ENCODE assay signal across 8 cellular contexts in the genomic region with DNA sequence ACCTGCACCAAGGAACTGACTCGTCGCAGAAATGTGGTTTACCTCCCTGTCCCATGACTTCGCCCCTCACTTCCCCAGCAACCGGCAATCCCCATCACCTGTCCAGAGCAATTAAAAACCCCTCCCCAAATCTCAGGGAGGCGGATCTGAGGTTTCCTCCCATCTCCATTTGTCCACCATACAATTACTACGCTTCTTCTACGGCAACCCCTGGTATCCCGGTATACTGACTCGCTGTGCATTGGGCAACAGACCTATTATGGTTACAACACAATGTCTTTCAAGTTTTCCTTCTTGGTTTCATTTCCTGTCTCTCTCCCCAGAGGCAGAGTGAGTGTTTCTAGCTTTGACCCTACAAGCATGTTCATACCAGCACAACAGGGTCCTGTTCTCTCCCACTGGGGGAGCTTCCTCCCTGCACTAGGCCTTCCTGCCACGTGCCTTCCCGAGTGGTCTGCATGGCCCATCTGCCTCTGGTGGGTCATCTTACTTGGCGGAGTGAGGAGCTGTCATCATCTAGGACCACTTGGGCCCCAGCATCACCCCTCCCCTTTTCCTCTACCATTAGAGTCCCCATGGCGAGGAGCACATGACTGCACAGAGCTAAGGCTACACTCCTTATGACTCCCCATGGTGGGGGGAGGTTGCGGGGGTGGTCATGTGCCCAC.
DNase-seq lines count a peak whose midpoint lies in the region; ATAC-seq lines count a peak whose summit lies in the region.

No MANE protein-coding gene starts in this region.

- DNase-seq in memory B cell (ENCODE audit: low spot score in 2 of 2): no peak
- DNase-seq in NCI-H187 treated with DMSO at 0.1 percent for 48 hours (lab: John Stamatoyannopoulos, UW): no peak
- DNase-seq in DMS53 treated with DMSO at 0.1 percent for 48 hours (lab: John Stamatoyannopoulos, UW; ENCODE audit: unreplicated experiment): no peak
- no peak for DNase-seq in NCI-H2081 (lab: John Stamatoyannopoulos, UW)

- H3K4me3 Mint-ChIP-seq in activated naive CD8-positive, alpha-beta T cell: peak overlapping the region; percentile 8
- peak overlapping the region; percentile 72 for H3K4me3 Mint-ChIP-seq in memory B cell

- peaks cover 11% of the 10 kb centered on the region for H3K36me3 Mint-ChIP-seq in activated naive CD8-positive, alpha-beta T cell
- H3K36me3 Mint-ChIP-seq in memory B cell: peaks cover 19% of the 10 kb centered on the region

- peak overlapping the region; percentile 74 for H3K27ac Mint-ChIP-seq in activated naive CD8-positive, alpha-beta T cell
- peak overlapping the region; percentile 83 for H3K27ac Mint-ChIP-seq in memory B cell

- peak; percentile 83 for ATAC-seq in GM18868 (IDR thresholded peaks at IDR 0.05; ENCODE audit: unreplicated experiment)
- ATAC-seq in HG03342 (IDR thresholded peaks at IDR 0.05; ENCODE audit: unreplicated experiment): peak; percentile 65
- peak; percentile 84 for ATAC-seq in memory B cell (ENCODE audit: low read depth)
- no peak for ATAC-seq in GM18907 (IDR thresholded peaks at IDR 0.05; ENCODE audit: unreplicated experiment)

- no peaks in the 10 kb centered on the region for H3K27me3 Mint-ChIP-seq in activated naive CD8-positive, alpha-beta T cell
- H3K27me3 Mint-ChIP-seq in memory B cell: no peaks in the 10 kb centered on the region

- no peaks in the 10 kb centered on the region for H3K9me3 Mint-ChIP-seq in activated naive CD8-positive, alpha-beta T cell (ENCODE audit: low read depth)
- no peaks in the 10 kb centered on the region for H3K9me3 Mint-ChIP-seq in memory B cell

- H3K4me1 Mint-ChIP-seq in activated naive CD8-positive, alpha-beta T cell (ENCODE audit: low read depth): peaks cover 50% of the 10 kb centered on the region
- peaks cover 17% of the 10 kb centered on the region for H3K4me1 Mint-ChIP-seq in memory B cell
